In genomic region chr1:54051936-54052469, GRCh38 we compare ENCODE assay signal across 9 cellular contexts. TPM values are rescaled to one million over a fixed set of nuclear protein-coding genes. Genes with fewer than 3 reads are reported as not detected.
A peak's percentile ranks its signal among the peaks of the same experiment; 100 is the strongest.
DNase-seq lines count a peak whose midpoint lies in the region; ATAC-seq and TF ChIP-seq lines count a peak whose summit lies in the region.
"Had no signal": no experiment of that assay in that cellular context is flagged by ENCODE, and none has a peak within 500 bp of the region (broad histone marks: within the 10 kb centered on the region; RNA-seq: fewer than 3 reads in every experiment).

No MANE protein-coding gene starts in this region.

- H3K36me3 Mint-ChIP-seq in activated T-cell treated with anti-CD3 and anti-CD28 coated beads, Interleukin-2, amount 50 U/mL, for 24 hours (ENCODE audit: low read depth), result peaks cover 29% of the 10 kb centered on the region

- H3F3A ChIP-seq in SK-N-SH (replicated peaks; ENCODE audit: insufficient read depth), result peaks cover under 1% of the 10 kb centered on the region

- H3K9ac ChIP-seq in SK-N-SH (peak overlapping the region; percentile 92), iPS-15b (ENCODE audit: low read depth, low read length) (peak overlapping the region; percentile 67)

- H3K9me3 ChIP-seq in HEK293 (ENCODE audit: control insufficient read depth, insufficient read depth, low read depth, low read length) (no peaks in the 10 kb centered on the region), SK-N-SH (no peaks in the 10 kb centered on the region), iPS-15b (ENCODE audit: control insufficient read depth, insufficient read depth, low read length) (no peaks in the 10 kb centered on the region)

- CTCF ChIA-PET in HEK293 (lab: Yijun Ruan, JAX) (interaction anchor here (0.7 to 1.3 kb wide), 4 partner anchors 11 to 191 kb away, joined by 3 to 7 read pairs (median 4); no protein-coding TSS in a partner anchor), SK-N-SH (lab: Yijun Ruan, JAX) (interaction anchor here (0.8 to 1.9 kb wide), 3 partner anchors 9 to 191 kb away, joined by 3 to 7 read pairs (median 3); no protein-coding TSS in a partner anchor)

- H3K4me3 ChIP-seq in HEK293 (ENCODE audit: low read depth, low read length) (peak overlapping the region; percentile 91), SK-N-SH (ENCODE audit: low read depth in 2 of 2, low read length in 1 of 2) (peak overlapping the region; percentile 67 to 79), iPS-15b (ENCODE audit: low read depth, low read length) (peak overlapping the region; percentile 75)

- no peak for ATAC-seq in GM21390 (IDR thresholded peaks at IDR 0.05; ENCODE audit: unreplicated experiment)

- POLR2A ChIA-PET in HEK293 (lab: Yijun Ruan, JAX) (interaction anchor here (0.6 to 3.7 kb wide), 3 partner anchors 8 to 593 kb away, joined by 3 to 20 read pairs (median 7); partner anchors contain the start of genes IFT25 and LRRC42), SK-N-SH (lab: Yijun Ruan, JAX) (interaction anchor here (0.9 to 1.7 kb wide), 4 partner anchors 85 to 712 kb away, joined by 3 to 4 read pairs (median 4); partner anchors contain the start of genes ACOT11, IFT25 and PARS2)

- H4K20me1 ChIP-seq in SK-N-SH (ENCODE audit: insufficient read depth), result peaks cover 4% of the 10 kb centered on the region

- peaks cover 15% of the 10 kb centered on the region for H3K4me1 ChIP-seq in HEK293 (ENCODE audit: control insufficient read depth, insufficient read depth, low read length)
- H3K4me1 ChIP-seq in SK-N-SH (ENCODE audit: control insufficient read depth in 1 of 2, insufficient read depth in 2 of 2, low read depth in 1 of 2, low read length in 1 of 2), result peaks cover 0 to 9% of the 10 kb centered on the region in 2 experiments; a peak in 3 of 4 replicates
- peaks cover 4% of the 10 kb centered on the region for H3K4me1 ChIP-seq in iPS-15b (ENCODE audit: control insufficient read depth, insufficient read depth, low read length)

- no peak for TF ChIP-seq EP300 in SK-N-SH (IDR thresholded peaks at IDR 0.05; ENCODE audit: borderline replicate concordance in 1 of 2, low read depth in 1 of 2, low read length in 1 of 2)

- H3K27me3 Mint-ChIP-seq in activated T-cell treated with anti-CD3 and anti-CD28 coated beads, Interleukin-2, amount 50 U/mL, for 24 hours, result no peaks in the 10 kb centered on the region
- H3K27me3 Mint-ChIP-seq: naive B cell had no signal

- no peaks in the 10 kb centered on the region for H3K9me3 Mint-ChIP-seq in activated T-cell treated with anti-CD3 and anti-CD28 coated beads, Interleukin-2, amount 50 U/mL, for 24 hours
- H3K9me3 Mint-ChIP-seq: naive B cell had no signal

- H3K4me2 ChIP-seq in SK-N-SH, result peak overlapping the region; percentile 80

- H3K4me3 Mint-ChIP-seq in activated T-cell treated with anti-CD3 and anti-CD28 coated beads, Interleukin-2, amount 50 U/mL, for 24 hours, result no peak overlapping the region
- H3K4me3 Mint-ChIP-seq: naive B cell had no signal

- peaks cover 48% of the 10 kb centered on the region for H3K4me1 Mint-ChIP-seq in activated T-cell treated with anti-CD3 and anti-CD28 coated beads, Interleukin-2, amount 50 U/mL, for 24 hours (ENCODE audit: low read depth)

- DNase-seq in SK-N-SH, result peak; percentile 22
- DNase-seq in cortex of kidney (lab: John Stamatoyannopoulos, UW), result no peak
- no peak for DNase-seq in globus pallidus (ENCODE audit: low spot score)
- DNase-seq in activated T-cell treated with anti-CD3 and anti-CD28 coated beads, Interleukin-2, amount 50 U/mL, for 24 hours, result no peak
- DNase-seq: naive B cell had no signal

- H3K36me3 ChIP-seq in HEK293 (ENCODE audit: control insufficient read depth in 2 of 2, insufficient read depth in 1 of 2, low read length in 2 of 2) (peaks cover 0 to 7% of the 10 kb centered on the region in 2 experiments; a peak in 2 of 3 replicates), SK-N-SH (replicated peaks in 1 of 2; ENCODE audit: control insufficient read depth in 1 of 2, insufficient read depth in 2 of 2, low read length in 1 of 2) (no peaks in the 10 kb centered on the region), iPS-15b (ENCODE audit: control insufficient read depth, insufficient read depth, low read length) (no peaks in the 10 kb centered on the region)

- peaks cover 62% of the 10 kb centered on the region for H3K79me2 ChIP-seq in SK-N-SH (ENCODE audit: insufficient read depth)

- peak overlapping the region; percentile 62 for H3K27ac ChIP-seq in HEK293 (ENCODE audit: extremely low read depth, low read depth, low read length)
- peak overlapping the region; percentile 76 to 83 for H3K27ac ChIP-seq in SK-N-SH (ENCODE audit: low read depth in 2 of 2, low read length in 1 of 2)
- peak overlapping the region; percentile 90 for H3K27ac ChIP-seq in temporal lobe (ENCODE audit: low read depth, low read length)

- H3K27ac Mint-ChIP-seq in activated T-cell treated with anti-CD3 and anti-CD28 coated beads, Interleukin-2, amount 50 U/mL, for 24 hours, result no peak overlapping the region
- H3K27ac Mint-ChIP-seq: naive B cell had no signal

- no peaks in the 10 kb centered on the region for H3K27me3 ChIP-seq in SK-N-SH (ENCODE audit: insufficient read depth)
- H3K27me3 ChIP-seq in iPS-15b (ENCODE audit: control insufficient read depth, insufficient read depth, low read length), result no peaks in the 10 kb centered on the region

- TF ChIP-seq CTCF in HEK293 (tag by site-specific recombination; IDR thresholded peaks at IDR 0.05) (no peak), SK-N-SH (IDR thresholded peaks at IDR 0.05) (no peak)

- no peaks in the 10 kb centered on the region for H3K9me2 ChIP-seq in SK-N-SH

- 4% methylated on average over 9 of the region's 9 CpGs for WGBS in SK-N-SH (ENCODE audit: low lambda C conversion rate)

- TF ChIP-seq RAD21 in SK-N-SH (IDR thresholded peaks at IDR 0.05; ENCODE audit: low read length), result no peak

- peak overlapping the region; percentile 72 for H2AFZ ChIP-seq in SK-N-SH (ENCODE audit: low read depth)

TF ChIP-seq in HEK293, 187 proteins besides CTCF, POLR2A, EP300 and RAD21 (continues in another document):
- TF ChIP-seq ZBTB20 (tag by site-specific recombination; IDR thresholded peaks at IDR 0.05), result peak; percentile 32; the same call in 1 of the 2 replicates
- 0 out of 2 replicates have a peak, but pooled peaks have one; percentile 28 for TF ChIP-seq TRIM28 (IDR thresholded peaks at IDR 0.05; ENCODE audit: borderline replicate concordance, low read length)
- TF ChIP-seq ZNF214 (tag by site-specific recombination; IDR thresholded peaks at IDR 0.05; ENCODE audit: borderline replicate concordance), result no peak
- no peak for TF ChIP-seq GLI2 (tag by site-specific recombination; IDR thresholded peaks at IDR 0.05; ENCODE audit: borderline replicate concordance, low read depth)
- TF ChIP-seq ZNF202 (tag by site-specific recombination; IDR thresholded peaks at IDR 0.05; ENCODE audit: borderline replicate concordance), result no peak
- TF ChIP-seq ZNF639 (tag by site-specific recombination; IDR thresholded peaks at IDR 0.05), result no peak
- no peak for TF ChIP-seq ZSCAN30 (tag by site-specific recombination; IDR thresholded peaks at IDR 0.05)

TF ChIP-seq in SK-N-SH, 30 proteins besides CTCF, POLR2A, EP300 and RAD21:
- TF ChIP-seq GATA2 (CRISPR knock-in tag; IDR thresholded peaks at IDR 0.05), result no peak
- TF ChIP-seq SIN3A (IDR thresholded peaks at IDR 0.05; ENCODE audit: borderline replicate concordance, low read depth, low read length), result peak; percentile 7; the same call in 1 of the 2 replicates
TF ChIP-seq in SK-N-SH: peak in this region for 1.

RNA-seq across cellular contexts. Expression of gene TMEM59, which starts 1.0 kb away (rescaled TPM):
- 249 and 314 TPM in 2 replicates for polyA plus RNA-seq in SK-N-SH (2012; rRNA removed)
- polyA plus RNA-seq in SK-N-SH (2012; cell fraction: cytosol; rRNA removed), result 338 and 354 TPM in 2 replicates
- 85.7 and 156 TPM in 2 replicates for polyA plus RNA-seq in SK-N-SH (2012; cell fraction: nucleus; rRNA removed)
- 74.7 TPM for total RNA-seq in temporal lobe

RNA-seq across cellular contexts. Expression of gene TCEANC2, which starts 1.4 kb away (rescaled TPM):
- 4.7 and 5.5 TPM in 2 replicates for polyA plus RNA-seq in SK-N-SH (2012; rRNA removed)
- polyA plus RNA-seq in SK-N-SH (2012; cell fraction: cytosol; rRNA removed), result 4.1 and 5.2 TPM in 2 replicates
- polyA plus RNA-seq in SK-N-SH (2012; cell fraction: nucleus; rRNA removed), result 8.9 and 9.0 TPM in 2 replicates
- total RNA-seq in temporal lobe, result 3.7 TPM

RNA-seq across cellular contexts. Expression of gene LDLRAD1, which starts 34.0 kb away (rescaled TPM):
- polyA plus RNA-seq in SK-N-SH (2012; rRNA removed), result not detected in 2 replicates
- not detected in 2 replicates for polyA plus RNA-seq in SK-N-SH (2012; cell fraction: cytosol; rRNA removed)
- polyA plus RNA-seq in SK-N-SH (2012; cell fraction: nucleus; rRNA removed), result not detected in 2 replicates
- total RNA-seq in temporal lobe, result not detected
